2 cellular contexts compared by ENCODE assay signal in genomic region chr9:114229236-114229635, GRCh38.
TF ChIP-seq lines count a peak whose summit lies in the region.

No MANE protein-coding gene starts in this region.

TF ChIP-seq in GM23338, 12 proteins besides CTCF, POLR2A, EP300 and RAD21 (continued from another document):
- no peak for TF ChIP-seq REST (IDR thresholded peaks at IDR 0.05; ENCODE audit: unreplicated experiment)
- no peak for TF ChIP-seq JUNB (IDR thresholded peaks at IDR 0.05; ENCODE audit: unreplicated experiment)
- TF ChIP-seq, protein P1, sequence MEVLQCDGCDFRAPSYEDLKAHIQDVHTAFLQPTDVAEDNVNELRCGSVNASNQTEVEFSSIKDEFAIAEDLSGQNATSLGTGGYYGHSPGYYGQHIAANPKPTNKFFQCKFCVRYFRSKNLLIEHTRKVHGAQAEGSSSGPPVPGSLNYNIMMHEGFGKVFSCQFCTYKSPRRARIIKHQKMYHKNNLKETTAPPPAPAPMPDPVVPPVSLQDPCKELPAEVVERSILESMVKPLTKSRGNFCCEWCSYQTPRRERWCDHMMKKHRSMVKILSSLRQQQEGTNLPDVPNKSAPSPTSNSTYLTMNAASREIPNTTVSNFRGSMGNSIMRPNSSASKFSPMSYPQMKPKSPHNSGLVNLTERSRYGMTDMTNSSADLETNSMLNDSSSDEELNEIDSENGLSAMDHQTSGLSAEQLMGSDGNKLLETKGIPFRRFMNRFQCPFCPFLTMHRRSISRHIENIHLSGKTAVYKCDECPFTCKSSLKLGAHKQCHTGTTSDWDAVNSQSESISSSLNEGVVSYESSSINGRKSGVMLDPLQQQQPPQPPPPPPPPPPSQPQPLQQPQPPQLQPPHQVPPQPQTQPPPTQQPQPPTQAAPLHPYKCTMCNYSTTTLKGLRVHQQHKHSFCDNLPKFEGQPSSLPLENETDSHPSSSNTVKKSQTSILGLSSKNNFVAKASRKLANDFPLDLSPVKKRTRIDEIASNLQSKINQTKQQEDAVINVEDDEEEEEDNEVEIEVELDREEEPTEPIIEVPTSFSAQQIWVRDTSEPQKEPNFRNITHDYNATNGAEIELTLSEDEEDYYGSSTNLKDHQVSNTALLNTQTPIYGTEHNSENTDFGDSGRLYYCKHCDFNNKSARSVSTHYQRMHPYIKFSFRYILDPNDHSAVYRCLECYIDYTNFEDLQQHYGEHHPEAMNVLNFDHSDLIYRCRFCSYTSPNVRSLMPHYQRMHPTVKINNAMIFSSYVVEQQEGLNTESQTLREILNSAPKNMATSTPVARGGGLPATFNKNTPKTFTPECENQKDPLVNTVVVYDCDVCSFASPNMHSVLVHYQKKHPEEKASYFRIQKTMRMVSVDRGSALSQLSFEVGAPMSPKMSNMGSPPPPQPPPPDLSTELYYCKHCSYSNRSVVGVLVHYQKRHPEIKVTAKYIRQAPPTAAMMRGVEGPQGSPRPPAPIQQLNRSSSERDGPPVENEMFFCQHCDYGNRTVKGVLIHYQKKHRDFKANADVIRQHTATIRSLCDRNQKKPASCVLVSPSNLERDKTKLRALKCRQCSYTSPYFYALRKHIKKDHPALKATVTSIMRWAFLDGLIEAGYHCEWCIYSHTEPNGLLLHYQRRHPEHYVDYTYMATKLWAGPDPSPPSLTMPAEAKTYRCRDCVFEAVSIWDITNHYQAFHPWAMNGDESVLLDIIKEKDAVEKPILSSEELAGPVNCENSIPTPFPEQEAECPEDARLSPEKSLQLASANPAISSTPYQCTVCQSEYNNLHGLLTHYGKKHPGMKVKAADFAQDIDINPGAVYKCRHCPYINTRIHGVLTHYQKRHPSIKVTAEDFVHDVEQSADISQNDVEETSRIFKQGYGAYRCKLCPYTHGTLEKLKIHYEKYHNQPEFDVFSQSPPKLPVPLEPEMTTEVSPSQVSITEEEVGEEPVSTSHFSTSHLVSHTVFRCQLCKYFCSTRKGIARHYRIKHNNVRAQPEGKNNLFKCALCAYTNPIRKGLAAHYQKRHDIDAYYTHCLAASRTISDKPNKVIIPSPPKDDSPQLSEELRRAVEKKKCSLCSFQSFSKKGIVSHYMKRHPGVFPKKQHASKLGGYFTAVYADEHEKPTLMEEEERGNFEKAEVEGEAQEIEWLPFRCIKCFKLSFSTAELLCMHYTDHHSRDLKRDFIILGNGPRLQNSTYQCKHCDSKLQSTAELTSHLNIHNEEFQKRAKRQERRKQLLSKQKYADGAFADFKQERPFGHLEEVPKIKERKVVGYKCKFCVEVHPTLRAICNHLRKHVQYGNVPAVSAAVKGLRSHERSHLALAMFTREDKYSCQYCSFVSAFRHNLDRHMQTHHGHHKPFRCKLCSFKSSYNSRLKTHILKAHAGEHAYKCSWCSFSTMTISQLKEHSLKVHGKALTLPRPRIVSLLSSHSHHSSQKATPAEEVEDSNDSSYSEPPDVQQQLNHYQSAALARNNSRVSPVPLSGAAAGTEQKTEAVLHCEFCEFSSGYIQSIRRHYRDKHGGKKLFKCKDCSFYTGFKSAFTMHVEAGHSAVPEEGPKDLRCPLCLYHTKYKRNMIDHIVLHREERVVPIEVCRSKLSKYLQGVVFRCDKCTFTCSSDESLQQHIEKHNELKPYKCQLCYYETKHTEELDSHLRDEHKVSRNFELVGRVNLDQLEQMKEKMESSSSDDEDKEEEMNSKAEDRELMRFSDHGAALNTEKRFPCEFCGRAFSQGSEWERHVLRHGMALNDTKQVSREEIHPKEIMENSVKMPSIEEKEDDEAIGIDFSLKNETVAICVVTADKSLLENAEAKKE (CRISPR knock-in tag; IDR thresholded peaks at IDR 0.05) = no peak
- no peak for TF ChIP-seq POLR2AphosphoS5 (IDR thresholded peaks at IDR 0.05; ENCODE audit: low read depth)
- TF ChIP-seq CREB1 (CRISPR knock-in tag; IDR thresholded peaks at IDR 0.05; ENCODE audit: low read depth) = no peak

TF ChIP-seq in WTC11, 78 proteins besides CTCF, POLR2A, EP300 and RAD21 (continued from another document):
- TF ChIP-seq ATF6 (CRISPR knock-in tag; IDR thresholded peaks at IDR 0.05) = no peak
